Comparison of ENCODE assay signal across 2 cellular contexts in the genomic region with DNA sequence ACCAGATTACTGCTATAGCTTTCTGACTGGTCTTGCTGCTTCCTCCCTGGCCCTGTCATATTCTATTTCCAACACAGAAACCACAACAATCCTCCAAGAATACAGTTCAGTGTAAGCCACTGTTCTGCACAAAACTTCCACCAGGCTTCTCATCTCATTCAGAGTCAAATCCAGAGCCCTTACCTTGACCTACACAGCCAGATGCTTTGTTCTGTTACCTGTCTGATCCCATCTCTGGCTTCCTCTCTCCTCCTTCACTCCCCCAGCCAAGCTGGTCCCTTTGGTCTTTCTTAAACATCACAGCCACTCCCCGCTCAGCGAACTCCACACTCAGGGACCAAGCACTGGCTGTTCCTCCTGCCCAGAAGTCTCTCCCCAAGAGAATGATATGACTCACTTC.
TF ChIP-seq lines count a peak whose summit lies in the region.

No MANE protein-coding gene starts in this region.

TF ChIP-seq in IMR-90, 13 proteins besides CTCF, POLR2A, EP300 and RAD21:
- TF ChIP-seq FOS (IDR thresholded peaks at IDR 0.05; ENCODE audit: low read depth, low read length) (no peak), RFX5 (IDR thresholded peaks at IDR 0.05; ENCODE audit: low read depth, low read length) (no peak), NFE2L2 (IDR thresholded peaks at IDR 0.05; ENCODE audit: low read depth, low read length) (no peak), SMC3 (IDR thresholded peaks at IDR 0.05; ENCODE audit: low read depth, low read length) (no peak)
- TF ChIP-seq, protein P1, sequence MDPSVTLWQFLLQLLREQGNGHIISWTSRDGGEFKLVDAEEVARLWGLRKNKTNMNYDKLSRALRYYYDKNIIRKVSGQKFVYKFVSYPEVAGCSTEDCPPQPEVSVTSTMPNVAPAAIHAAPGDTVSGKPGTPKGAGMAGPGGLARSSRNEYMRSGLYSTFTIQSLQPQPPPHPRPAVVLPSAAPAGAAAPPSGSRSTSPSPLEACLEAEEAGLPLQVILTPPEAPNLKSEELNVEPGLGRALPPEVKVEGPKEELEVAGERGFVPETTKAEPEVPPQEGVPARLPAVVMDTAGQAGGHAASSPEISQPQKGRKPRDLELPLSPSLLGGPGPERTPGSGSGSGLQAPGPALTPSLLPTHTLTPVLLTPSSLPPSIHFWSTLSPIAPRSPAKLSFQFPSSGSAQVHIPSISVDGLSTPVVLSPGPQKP (IDR thresholded peaks at IDR 0.05; ENCODE audit: borderline replicate concordance, low read depth, low read length): no peak

TF ChIP-seq in GM12878, 131 proteins besides CTCF, POLR2A, EP300 and RAD21:
- TF ChIP-seq MXI1 (IDR thresholded peaks at IDR 0.05; ENCODE audit: low read depth, low read length): no peak
- TF ChIP-seq ZSCAN29 (IDR thresholded peaks at IDR 0.05): no peak
- TF ChIP-seq TCF7 (IDR thresholded peaks at IDR 0.05; ENCODE audit: borderline replicate concordance): no peak
- no peak for TF ChIP-seq SREBF1 (IDR thresholded peaks at IDR 0.05; ENCODE audit: low read length)
- TF ChIP-seq BHLHE40 (IDR thresholded peaks at IDR 0.05; ENCODE audit: borderline replicate concordance in 1 of 2, low read depth in 2 of 2, low read length in 1 of 2): no peak
- TF ChIP-seq SRF (IDR thresholded peaks at IDR 0.05; ENCODE audit: low read depth in 2 of 2, low read length in 2 of 2): no peak
- TF ChIP-seq, protein P1 (IDR thresholded peaks at IDR 0.05; ENCODE audit: low read depth, low read length): no peak
- TF ChIP-seq, protein P2, sequence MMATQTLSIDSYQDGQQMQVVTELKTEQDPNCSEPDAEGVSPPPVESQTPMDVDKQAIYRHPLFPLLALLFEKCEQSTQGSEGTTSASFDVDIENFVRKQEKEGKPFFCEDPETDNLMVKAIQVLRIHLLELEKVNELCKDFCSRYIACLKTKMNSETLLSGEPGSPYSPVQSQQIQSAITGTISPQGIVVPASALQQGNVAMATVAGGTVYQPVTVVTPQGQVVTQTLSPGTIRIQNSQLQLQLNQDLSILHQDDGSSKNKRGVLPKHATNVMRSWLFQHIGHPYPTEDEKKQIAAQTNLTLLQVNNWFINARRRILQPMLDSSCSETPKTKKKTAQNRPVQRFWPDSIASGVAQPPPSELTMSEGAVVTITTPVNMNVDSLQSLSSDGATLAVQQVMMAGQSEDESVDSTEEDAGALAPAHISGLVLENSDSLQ (IDR thresholded peaks at IDR 0.05): no peak
- no peak for TF ChIP-seq SREBF2 (IDR thresholded peaks at IDR 0.05; ENCODE audit: low read length)
- TF ChIP-seq POLR2AphosphoS2 (IDR thresholded peaks at IDR 0.05; ENCODE audit: low read depth, low read length): no peak
- TF ChIP-seq HDAC6 (IDR thresholded peaks at IDR 0.05; ENCODE audit: unreplicated experiment): no peak
- TF ChIP-seq, protein P3, sequence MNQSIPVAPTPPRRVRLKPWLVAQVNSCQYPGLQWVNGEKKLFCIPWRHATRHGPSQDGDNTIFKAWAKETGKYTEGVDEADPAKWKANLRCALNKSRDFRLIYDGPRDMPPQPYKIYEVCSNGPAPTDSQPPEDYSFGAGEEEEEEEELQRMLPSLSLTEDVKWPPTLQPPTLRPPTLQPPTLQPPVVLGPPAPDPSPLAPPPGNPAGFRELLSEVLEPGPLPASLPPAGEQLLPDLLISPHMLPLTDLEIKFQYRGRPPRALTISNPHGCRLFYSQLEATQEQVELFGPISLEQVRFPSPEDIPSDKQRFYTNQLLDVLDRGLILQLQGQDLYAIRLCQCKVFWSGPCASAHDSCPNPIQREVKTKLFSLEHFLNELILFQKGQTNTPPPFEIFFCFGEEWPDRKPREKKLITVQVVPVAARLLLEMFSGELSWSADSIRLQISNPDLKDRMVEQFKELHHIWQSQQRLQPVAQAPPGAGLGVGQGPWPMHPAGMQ (IDR thresholded peaks at IDR 0.05; ENCODE audit: borderline replicate concordance): no peak
- TF ChIP-seq, protein P4, sequence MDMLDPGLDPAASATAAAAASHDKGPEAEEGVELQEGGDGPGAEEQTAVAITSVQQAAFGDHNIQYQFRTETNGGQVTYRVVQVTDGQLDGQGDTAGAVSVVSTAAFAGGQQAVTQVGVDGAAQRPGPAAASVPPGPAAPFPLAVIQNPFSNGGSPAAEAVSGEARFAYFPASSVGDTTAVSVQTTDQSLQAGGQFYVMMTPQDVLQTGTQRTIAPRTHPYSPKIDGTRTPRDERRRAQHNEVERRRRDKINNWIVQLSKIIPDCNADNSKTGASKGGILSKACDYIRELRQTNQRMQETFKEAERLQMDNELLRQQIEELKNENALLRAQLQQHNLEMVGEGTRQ (IDR thresholded peaks at IDR 0.05; ENCODE audit: borderline replicate concordance, low read depth, low read length): no peak
- TF ChIP-seq TBL1XR1 (IDR thresholded peaks at IDR 0.05; ENCODE audit: low read depth, low read length): no peak
- TF ChIP-seq, protein P5, sequence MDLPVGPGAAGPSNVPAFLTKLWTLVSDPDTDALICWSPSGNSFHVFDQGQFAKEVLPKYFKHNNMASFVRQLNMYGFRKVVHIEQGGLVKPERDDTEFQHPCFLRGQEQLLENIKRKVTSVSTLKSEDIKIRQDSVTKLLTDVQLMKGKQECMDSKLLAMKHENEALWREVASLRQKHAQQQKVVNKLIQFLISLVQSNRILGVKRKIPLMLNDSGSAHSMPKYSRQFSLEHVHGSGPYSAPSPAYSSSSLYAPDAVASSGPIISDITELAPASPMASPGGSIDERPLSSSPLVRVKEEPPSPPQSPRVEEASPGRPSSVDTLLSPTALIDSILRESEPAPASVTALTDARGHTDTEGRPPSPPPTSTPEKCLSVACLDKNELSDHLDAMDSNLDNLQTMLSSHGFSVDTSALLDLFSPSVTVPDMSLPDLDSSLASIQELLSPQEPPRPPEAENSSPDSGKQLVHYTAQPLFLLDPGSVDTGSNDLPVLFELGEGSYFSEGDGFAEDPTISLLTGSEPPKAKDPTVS (IDR thresholded peaks at IDR 0.05; ENCODE audit: low read depth, low read length): no peak
